In genomic region chr22:50325444-50326224, GRCh38 we compare ENCODE assay signal across 3 cellular contexts.
TF ChIP-seq lines count a peak whose summit lies in the region.

No MANE protein-coding gene starts in this region.

TF ChIP-seq in HEK293, 187 proteins besides CTCF, POLR2A, EP300 and RAD21:
- 0 out of 2 replicates have a peak, but pooled peaks have one; percentile 9 for TF ChIP-seq GLIS1 (tag by site-specific recombination; IDR thresholded peaks at IDR 0.05)
- TF ChIP-seq REPIN1 (tag by site-specific recombination; IDR thresholded peaks at IDR 0.05; ENCODE audit: low read depth): no peak
- peak; percentile 42; the same call in 1 of the 2 replicates for TF ChIP-seq GLIS2 (tag by site-specific recombination; IDR thresholded peaks at IDR 0.05)
- peak; percentile 78 for TF ChIP-seq REST (tag by site-specific recombination; IDR thresholded peaks at IDR 0.05)
- TF ChIP-seq ZIC2 (tag by site-specific recombination; IDR thresholded peaks at IDR 0.05): peak; percentile 36

TF ChIP-seq in K562, 482 proteins besides CTCF, POLR2A, EP300 and RAD21:
- TF ChIP-seq ATF3 (IDR thresholded peaks at IDR 0.05) (peak; percentile 33; the same call in 1 of the 2 replicates), ATF3 (CRISPR knock-in tag; conservative IDR thresholded peaks at IDR 0.05) (no peak), ZNF655 (CRISPR knock-in tag; IDR thresholded peaks at IDR 0.05) (no peak), KDM1A (IDR thresholded peaks at IDR 0.05) (peak; percentile 74 to 79), ZNF316 (IDR thresholded peaks at IDR 0.05) (0 out of 2 replicates have a peak, but pooled peaks have one; percentile 20)

TF ChIP-seq in HEK293T, 16 proteins besides CTCF, POLR2A, EP300 and RAD21:
- TF ChIP-seq SUZ12 (IDR thresholded peaks at IDR 0.05) (no peak), ELF4 (IDR thresholded peaks at IDR 0.05) (no peak), FOXA1 (IDR thresholded peaks at IDR 0.05) (no peak), HDGF (IDR thresholded peaks at IDR 0.05; ENCODE audit: borderline replicate concordance) (no peak), NFRKB (IDR thresholded peaks at IDR 0.05) (no peak), TARDBP (IDR thresholded peaks at IDR 0.05) (no peak), ARNT (IDR thresholded peaks at IDR 0.05) (no peak), LEF1 (IDR thresholded peaks at IDR 0.05; ENCODE audit: borderline replicate concordance) (no peak), ZNF384 (IDR thresholded peaks at IDR 0.05) (no peak), SP1 (IDR thresholded peaks at IDR 0.05) (no peak)
